30 cellular contexts compared by ENCODE assay signal in genomic region chr16:62067182-62067581, GRCh38. TPM values are rescaled to one million over a fixed set of nuclear protein-coding genes. Genes with fewer than 3 reads are reported as not detected.
"Had no signal": no experiment of that assay in that cellular context is flagged by ENCODE, and none has a peak within 500 bp of the region (broad histone marks: within the 10 kb centered on the region; RNA-seq: fewer than 3 reads in every experiment).

No MANE protein-coding gene starts in this region.

- H3K4me3 Mint-ChIP-seq: T-cell had no signal

- DNase-seq: Kasumi-1, MG63, MV-4-11, NCI-H1092, NCI-H1105, NCI-H1417 treated with DMSO at 0.1 percent for 48 hours, NCI-H1436 treated with DMSO at 0.1 percent for 48 hours, NCI-H1694 treated with DMSO at 0.1 percent for 48 hours, NCI-H1930, NCI-H2029 treated with DMSO at 0.1 percent for 48 hours, NCI-H2081 treated with DMSO at 0.1 percent for 48 hours, NCI-H2107, NCI-H2171, NCI-H226, NCI-H446 treated with DMSO at 0.1 percent for 48 hours, NCI-H510A, NCI-H524, NCI-H526, PC-9, SHP77, SIG-M5, SJCRH30, T-cell had no signal

- H3K4me3 ChIP-seq: MG63, PC-9, SJCRH30, SK-N-MC had no signal

- H3K9me3 ChIP-seq: MG63, SJCRH30 had no signal

- H3K27ac Mint-ChIP-seq: T-cell had no signal

- H3K27me3 Mint-ChIP-seq: T-cell had no signal

- H3K4me1 Mint-ChIP-seq: T-cell had no signal

- ATAC-seq: Panc1, Right ventricle myocardium inferior, SK-N-SH treated with all-trans-retinoic acid at 6 μM for 48 hours, T-cell had no signal

- H3K36me3 ChIP-seq: MG63, SJCRH30 had no signal

- H3K36me3 Mint-ChIP-seq: T-cell had no signal

- H3K27me3 ChIP-seq: MG63, SJCRH30 had no signal

- H3K27ac ChIP-seq: PC-9, RWPE1, SJCRH30, SK-N-MC had no signal

- H3K4me1 ChIP-seq: SJCRH30 had no signal

RNA-seq across cellular contexts. Expression of gene CDH8, which starts 30.9 kb away (rescaled TPM):
- total RNA-seq: OCI-LY7; PC-9; Right ventricle myocardium inferior; SJCRH30; T-helper 1 cell treated with Interleukin-12 subunit alpha and Interleukin-12 subunit beta and Interleukin-4 antibody, amounts not matched to agents 30 ng/mL and 1 ng/mL, for 36 hours had no signal
